22 cellular contexts compared by ENCODE assay signal in the genomic region with DNA sequence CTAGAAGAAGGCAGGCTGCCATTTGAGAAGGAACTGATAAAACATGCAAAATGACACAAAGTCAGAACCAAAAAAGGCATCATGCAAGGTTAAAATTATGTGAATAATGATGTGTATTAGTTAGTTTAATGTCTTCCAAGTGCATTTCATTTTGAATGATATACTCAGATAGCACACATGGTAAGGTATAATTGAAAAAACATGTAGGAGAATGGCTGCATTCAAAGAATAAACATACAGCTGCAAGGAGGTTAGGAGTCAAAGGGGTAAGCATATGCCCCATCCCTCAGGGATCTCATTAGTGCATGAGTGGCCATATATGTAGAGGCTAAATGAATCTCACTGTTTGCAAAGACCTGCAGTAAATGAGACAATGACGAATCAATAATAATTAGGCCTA.
"Had no signal": no experiment of that assay in that cellular context is flagged by ENCODE, and none has a peak within 500 bp of the region (broad histone marks: within the 10 kb centered on the region; RNA-seq: fewer than 3 reads in every experiment).

No MANE protein-coding gene starts in this region.

- H3K27ac Mint-ChIP-seq: activated naive CD4-positive, alpha-beta T cell treated with anti-CD3 and anti-CD28 coated beads, Interleukin-2, amount 50 U/mL, for 24 hours; activated T-cell treated with anti-CD3 and anti-CD28 coated beads, Interleukin-2, amount 50 U/mL, for 72 hours; dendritic cell treated with granulocyte-macrophage colony-stimulating factor and Interleukin-4, amounts not matched to agents 40 ng/mL and 50 ng/mL, for 4 days; natural killer cell treated with Interleukin-12 subunit alpha and Interleukin-12 subunit beta and Interleukin-15 and Interleukin-18, amount 100 ng/mL, for 72 hours; stimulated activated memory B cell treated with anti-CD40 and anti-IgM and Interleukin-4, amounts not matched to agents 10 μg/mL and 1 μg/mL and 100 μg/mL, for 72 hours; T-helper 1 cell treated with Interleukin-12 subunit alpha and Interleukin-12 subunit beta and Interleukin-4 antibody, amounts not matched to agents 30 μg/mL and 1 μg/mL, for 36 hours had no signal

- H3K36me3 Mint-ChIP-seq: activated naive CD4-positive, alpha-beta T cell treated with anti-CD3 and anti-CD28 coated beads, Interleukin-2, amount 50 U/mL, for 24 hours; natural killer cell treated with Interleukin-12 subunit alpha and Interleukin-12 subunit beta and Interleukin-15 and Interleukin-18, amount 100 ng/mL, for 72 hours had no signal

- H3K27ac ChIP-seq: adrenal gland, esophagus muscularis mucosa, lower lobe of right lung, parathyroid adenoma, sigmoid colon, thoracic aorta, upper lobe of right lung had no signal

- H3K4me1 ChIP-seq: adrenal gland, parathyroid adenoma had no signal

- H3K9ac ChIP-seq: parathyroid adenoma had no signal

- H3K4me3 Mint-ChIP-seq: activated naive CD4-positive, alpha-beta T cell treated with anti-CD3 and anti-CD28 coated beads, Interleukin-2, amount 50 U/mL, for 24 hours; activated T-cell treated with anti-CD3 and anti-CD28 coated beads, Interleukin-2, amount 50 U/mL, for 72 hours; dendritic cell treated with granulocyte-macrophage colony-stimulating factor and Interleukin-4, amounts not matched to agents 40 ng/mL and 50 ng/mL, for 4 days; natural killer cell treated with Interleukin-12 subunit alpha and Interleukin-12 subunit beta and Interleukin-15 and Interleukin-18, amount 100 ng/mL, for 72 hours; stimulated activated memory B cell treated with anti-CD40 and anti-IgM and Interleukin-4, amounts not matched to agents 10 μg/mL and 1 μg/mL and 100 μg/mL, for 72 hours; T-helper 1 cell treated with Interleukin-12 subunit alpha and Interleukin-12 subunit beta and Interleukin-4 antibody, amounts not matched to agents 30 μg/mL and 1 μg/mL, for 36 hours had no signal

- H3K27me3 ChIP-seq: adrenal gland, esophagus muscularis mucosa, sigmoid colon, upper lobe of right lung had no signal

- H3K9me3 Mint-ChIP-seq: activated naive CD4-positive, alpha-beta T cell treated with anti-CD3 and anti-CD28 coated beads, Interleukin-2, amount 50 U/mL, for 24 hours; activated T-cell treated with anti-CD3 and anti-CD28 coated beads, Interleukin-2, amount 50 U/mL, for 72 hours; dendritic cell treated with granulocyte-macrophage colony-stimulating factor and Interleukin-4, amounts not matched to agents 40 ng/mL and 50 ng/mL, for 4 days; natural killer cell treated with Interleukin-12 subunit alpha and Interleukin-12 subunit beta and Interleukin-15 and Interleukin-18, amount 100 ng/mL, for 72 hours had no signal

- H3K9me3 ChIP-seq: adrenal gland, esophagus muscularis mucosa, lower lobe of right lung, sigmoid colon, thoracic aorta, upper lobe of right lung had no signal

- H3K4me1 Mint-ChIP-seq: activated naive CD4-positive, alpha-beta T cell treated with anti-CD3 and anti-CD28 coated beads, Interleukin-2, amount 50 U/mL, for 24 hours; stimulated activated memory B cell treated with anti-CD40 and anti-IgM and Interleukin-4, amounts not matched to agents 10 μg/mL and 1 μg/mL and 100 μg/mL, for 72 hours had no signal

- DNase-seq: activated CD4-positive, alpha-beta T cell treated with anti-CD3 and anti-CD28 coated beads, Interleukin-2, amount 50 U/mL, for 1 hour; activated CD4-positive, CD25-positive, alpha-beta regulatory T cell treated with anti-CD3 and anti-CD28 coated beads, Interleukin-2, amount 50 U/mL, for 72 hours; activated CD8-positive, alpha-beta memory T cell treated with anti-CD3 and anti-CD28 coated beads for 24 hours; activated effector memory CD4-positive, alpha-beta T cell treated with anti-CD3 and anti-CD28 coated beads, Interleukin-2, amount 50 U/mL, for 16 hours; activated T-cell treated with anti-CD3 and anti-CD28 coated beads, Interleukin-2, amount 50 U/mL, for 72 hours; adrenal gland; effector CD8-positive, alpha-beta T cell; foreskin melanocyte; hypothalamus; islet precursor cell; lower lobe of right lung; sigmoid colon; stimulated activated CD4-positive, alpha-beta T cell treated with anti-CD3 and anti-CD28 coated beads, Interleukin-4, amount 100 ng/mL, for 4 hours; upper lobe of right lung had no signal

- H3K36me3 ChIP-seq: adrenal gland, esophagus muscularis mucosa, lower lobe of right lung, sigmoid colon, thoracic aorta, upper lobe of right lung had no signal

- H3K4me3 ChIP-seq: adrenal gland, esophagus muscularis mucosa, lower lobe of right lung, sigmoid colon, thoracic aorta, upper lobe of right lung had no signal

- H3K27me3 Mint-ChIP-seq: activated naive CD4-positive, alpha-beta T cell treated with anti-CD3 and anti-CD28 coated beads, Interleukin-2, amount 50 U/mL, for 24 hours; dendritic cell treated with granulocyte-macrophage colony-stimulating factor and Interleukin-4, amounts not matched to agents 40 ng/mL and 50 ng/mL, for 4 days; natural killer cell treated with Interleukin-12 subunit alpha and Interleukin-12 subunit beta and Interleukin-15 and Interleukin-18, amount 100 ng/mL, for 72 hours; stimulated activated memory B cell treated with anti-CD40 and anti-IgM and Interleukin-4, amounts not matched to agents 10 μg/mL and 1 μg/mL and 100 μg/mL, for 72 hours had no signal
